In the genomic region with DNA sequence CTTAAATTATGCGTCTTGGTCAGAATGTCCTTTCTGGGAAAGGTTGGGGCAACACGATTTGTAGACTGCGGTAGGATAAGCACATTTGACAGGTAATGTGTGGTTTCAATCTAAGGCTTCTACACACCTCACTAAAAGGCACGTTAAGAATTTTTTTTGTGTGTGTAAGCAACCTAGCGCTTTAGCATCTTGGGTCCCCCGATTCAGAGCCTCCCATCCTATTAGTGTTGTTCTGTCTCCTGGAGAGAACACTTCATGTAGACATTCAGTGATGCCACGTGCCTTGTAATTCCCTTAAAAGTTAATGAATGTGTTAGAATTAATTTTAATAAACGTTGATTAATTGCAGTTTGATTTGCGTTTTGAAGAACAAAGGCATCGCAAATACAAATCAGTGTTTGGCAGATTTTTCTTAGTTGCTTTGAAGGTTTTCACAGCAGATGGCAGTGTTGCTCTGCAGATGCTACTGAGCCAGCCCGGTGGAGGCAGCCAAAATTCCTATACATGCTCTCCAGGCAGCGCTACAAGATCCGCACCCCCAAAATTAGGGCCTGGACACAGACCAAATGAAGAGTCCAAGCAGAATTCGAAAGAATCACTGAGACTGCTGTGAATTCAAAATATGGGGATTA, we compare ENCODE assay signal across 8 cellular contexts.
DNase-seq lines count a peak whose midpoint lies in the region; ATAC-seq, FAIRE-seq and TF ChIP-seq lines count a peak whose summit lies in the region.

No MANE protein-coding gene starts in this region.

- DNase-seq in AG09309 (ENCODE audit: low read depth) (no peak), GM18507 (ENCODE audit: extremely low spot score, insufficient read length, low read depth) (no peak), NCI-H1105 (lab: John Stamatoyannopoulos, UW) (peak; percentile 58), WTC11 (ENCODE audit: low spot score) (peak; percentile 64), right atrium auricular region (ENCODE audit: low spot score) (no peak), smooth muscle cell of the brain vasculature (ENCODE audit: low read depth, low spot score) (peak; percentile 10), GM19239 (ENCODE audit: insufficient read length, low spot score) (no peak)

- peaks cover 16% of the 10 kb centered on the region for H3K4me1 Mint-ChIP-seq in WTC11

- H3K27ac Mint-ChIP-seq in WTC11: no peak overlapping the region

- CTCF ChIA-PET in WTC11 (lab: Charles Lee): no interaction called here

- TF ChIP-seq POLR2A in GM18505 (IDR thresholded peaks at IDR 0.05; ENCODE audit: borderline replicate concordance, extremely low read depth, insufficient read depth, insufficient read length): no peak

- peak; percentile 81 for ATAC-seq in WTC11
- ATAC-seq in GM18505 (IDR thresholded peaks at IDR 0.05; ENCODE audit: unreplicated experiment): no peak

- no peaks in the 10 kb centered on the region for H3K36me3 Mint-ChIP-seq in WTC11

- no peaks in the 10 kb centered on the region for H3K9me3 Mint-ChIP-seq in WTC11

- H3K27ac ChIP-seq in right atrium auricular region: no peak overlapping the region

- FAIRE-seq in GM18507 (lab: Jason Lieb, UNC) (peak; percentile 49), GM19239 (lab: Jason Lieb, UNC) (no peak)

- no peak overlapping the region for H3K4me3 Mint-ChIP-seq in WTC11

- TF ChIP-seq CTCF in AG09309 (IDR thresholded peaks at IDR 0.05; ENCODE audit: control insufficient read depth, insufficient read depth, low read depth, low read length, missing control alignments) (peak; percentile 68), WTC11 (IDR thresholded peaks at IDR 0.05) (peak; percentile 45), right atrium auricular region (IDR thresholded peaks at IDR 0.05) (peak; percentile 18 to 72)

- H3K4me3 ChIP-seq in AG09309 (ENCODE audit: control insufficient read depth, low read depth, low read length): no peak overlapping the region
- H3K4me3 ChIP-seq in right atrium auricular region: no peak overlapping the region

- POLR2A ChIA-PET in WTC11 (lab: Charles Lee): no interaction called here

- H3K9me3 ChIP-seq in right atrium auricular region: no peaks in the 10 kb centered on the region

- H3K27me3 Mint-ChIP-seq in WTC11 (ENCODE audit: low read depth): no peaks in the 10 kb centered on the region; the same call in 1 of the 2 replicates

- H3K27me3 ChIP-seq in right atrium auricular region: no peaks in the 10 kb centered on the region

- H3K36me3 ChIP-seq in right atrium auricular region: no peaks in the 10 kb centered on the region

- H3K4me1 ChIP-seq in right atrium auricular region: peaks cover 0 to 14% of the 10 kb centered on the region in 2 donors

TF ChIP-seq in WTC11, 78 proteins besides CTCF, POLR2A, EP300 and RAD21:
- TF ChIP-seq JAZF1 (CRISPR knock-in tag; IDR thresholded peaks at IDR 0.05): no peak
- TF ChIP-seq, protein P1, sequence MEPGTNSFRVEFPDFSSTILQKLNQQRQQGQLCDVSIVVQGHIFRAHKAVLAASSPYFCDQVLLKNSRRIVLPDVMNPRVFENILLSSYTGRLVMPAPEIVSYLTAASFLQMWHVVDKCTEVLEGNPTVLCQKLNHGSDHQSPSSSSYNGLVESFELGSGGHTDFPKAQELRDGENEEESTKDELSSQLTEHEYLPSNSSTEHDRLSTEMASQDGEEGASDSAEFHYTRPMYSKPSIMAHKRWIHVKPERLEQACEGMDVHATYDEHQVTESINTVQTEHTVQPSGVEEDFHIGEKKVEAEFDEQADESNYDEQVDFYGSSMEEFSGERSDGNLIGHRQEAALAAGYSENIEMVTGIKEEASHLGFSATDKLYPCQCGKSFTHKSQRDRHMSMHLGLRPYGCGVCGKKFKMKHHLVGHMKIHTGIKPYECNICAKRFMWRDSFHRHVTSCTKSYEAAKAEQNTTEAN (CRISPR knock-in tag; IDR thresholded peaks at IDR 0.05): no peak
- no peak for TF ChIP-seq SMAD4 (CRISPR knock-in tag; IDR thresholded peaks at IDR 0.05)
- TF ChIP-seq SOX15 (CRISPR knock-in tag; IDR thresholded peaks at IDR 0.05): no peak
- TF ChIP-seq, protein P2, sequence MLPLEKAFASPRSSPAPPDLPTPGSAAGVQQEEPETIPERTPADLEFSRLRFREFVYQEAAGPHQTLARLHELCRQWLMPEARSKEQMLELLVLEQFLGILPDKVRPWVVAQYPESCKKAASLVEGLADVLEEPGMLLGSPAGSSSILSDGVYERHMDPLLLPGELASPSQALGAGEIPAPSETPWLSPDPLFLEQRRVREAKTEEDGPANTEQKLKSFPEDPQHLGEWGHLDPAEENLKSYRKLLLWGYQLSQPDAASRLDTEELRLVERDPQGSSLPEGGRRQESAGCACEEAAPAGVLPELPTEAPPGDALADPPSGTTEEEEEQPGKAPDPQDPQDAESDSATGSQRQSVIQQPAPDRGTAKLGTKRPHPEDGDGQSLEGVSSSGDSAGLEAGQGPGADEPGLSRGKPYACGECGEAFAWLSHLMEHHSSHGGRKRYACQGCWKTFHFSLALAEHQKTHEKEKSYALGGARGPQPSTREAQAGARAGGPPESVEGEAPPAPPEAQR (CRISPR knock-in tag; IDR thresholded peaks at IDR 0.05): no peak
TF ChIP-seq in WTC11: peak in this region for 0.

Comparison
In these comparisons a context has a peak if more than half of its experiments do, and no peak if none do; other contexts are left out.
1. DNase-seq: peak in NCI-H1105 (single experiment), WTC11 (single experiment) and smooth muscle cell of the brain vasculature (single experiment); none in AG09309 (single experiment), GM18507 (single experiment), right atrium auricular region (single experiment) and GM19239 (single experiment).
2. Peak in every context shown above with its lines, with median percentiles within 50 percentile points of each other: CTCF ChIP-seq.